ENCODE assay signal across 24 cellular contexts in genomic region chr2:215143458-215143857, GRCh38. TPM values are rescaled to one million over a fixed set of nuclear protein-coding genes. Genes with fewer than 3 reads are reported as not detected.
"Had no signal": no experiment of that assay in that cellular context is flagged by ENCODE, and none has a peak within 500 bp of the region (broad histone marks: within the 10 kb centered on the region; RNA-seq: fewer than 3 reads in every experiment).

No MANE protein-coding gene starts in this region.

- DNase-seq: effector CD8-positive, alpha-beta T cell; effector memory CD8-positive, alpha-beta T cell; endodermal cell; erythroblast; esophagus squamous epithelium; foreskin fibroblast; foreskin melanocyte; gastrocnemius medialis; glutamatergic neuron; head of caudate nucleus; heart right ventricle; hippocampal formation; left cardiac atrium; left lung; left ventricle myocardium superior; lower lobe of right lung; mesenchymal stem cell; mucosa of descending colon; naive B cell; naive thymus-derived CD8-positive, alpha-beta T cell had no signal

- ATAC-seq: effector memory CD8-positive, alpha-beta T cell; esophagus mucosa; gastrocnemius medialis; heart right ventricle; left cardiac atrium; left lung; left ventricle myocardium superior; lower lobe of right lung; mucosa of descending colon; naive thymus-derived CD8-positive, alpha-beta T cell had no signal

RNA-seq across cellular contexts. Expression of gene ABCA12, which starts 5.0 kb away (rescaled TPM):
- total RNA-seq: dermis microvascular lymphatic vessel endothelial cell; gastrocnemius medialis; left cardiac atrium; left ventricle myocardium superior; lower lobe of right lung; lung microvascular endothelial cell; mesenteric fat pad; naive thymus-derived CD8-positive, alpha-beta T cell had no signal
